Comparison of ENCODE assay signal across 22 cellular contexts in the genomic region with DNA sequence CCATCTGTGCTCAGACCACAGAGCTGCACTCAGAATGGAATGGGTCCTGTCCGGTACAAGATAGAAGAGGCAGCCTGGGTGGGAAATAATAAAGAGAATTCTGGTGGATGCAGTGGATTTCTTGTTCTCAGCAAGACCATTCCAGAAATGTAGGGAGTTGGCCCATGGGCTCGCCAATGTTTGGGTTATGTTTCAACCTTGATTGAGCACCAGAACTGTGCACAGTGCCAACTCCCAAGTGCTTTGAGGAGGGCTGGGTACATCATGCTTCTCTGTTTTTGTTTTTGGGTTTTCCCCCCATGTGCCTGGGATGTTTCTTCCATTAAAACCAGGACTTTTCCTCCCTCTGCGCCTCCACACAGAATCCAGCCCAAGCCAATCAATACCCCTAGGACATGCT.
"Had no signal": no experiment of that assay in that cellular context is flagged by ENCODE, and none has a peak within 500 bp of the region (broad histone marks: within the 10 kb centered on the region; RNA-seq: fewer than 3 reads in every experiment).

No MANE protein-coding gene starts in this region.

- ATAC-seq: activated CD8-positive, alpha-beta memory T cell treated with anti-CD3 and anti-CD28 coated beads, Interleukin-2, amount 10 ng/mL, durations not matched to agents 7 days and 5 days; PC-3; SK-N-SH treated with all-trans-retinoic acid at 6 μM for 48 hours had no signal

- H3K4me3 ChIP-seq: SJSA1 had no signal

- H3K9me3 ChIP-seq: SJSA1 had no signal

- H3K36me3 ChIP-seq: SJSA1 had no signal

- H3K27ac ChIP-seq: SJSA1 had no signal

- H3K4me1 ChIP-seq: SJSA1 had no signal

- DNase-seq: activated B cell treated with CpG ODN at 0.5 μM for 24 hours; activated CD4-positive, alpha-beta T cell treated with anti-CD3 and anti-CD28 coated beads for 1 hour; activated CD4-positive, alpha-beta T cell treated with anti-CD3 and anti-CD28 coated beads, Interleukin-2, amount 10 ng/mL, durations not matched to agents 24 days and 14 days; activated CD4-positive, alpha-beta T cell treated with anti-CD3 and anti-CD28 coated beads, Interleukin-2, amount 50 U/mL, for 48 hours; activated CD8-positive, alpha-beta memory T cell treated with anti-CD3 and anti-CD28 coated beads, Interleukin-2, amount 10 ng/mL, durations not matched to agents 7 days and 5 days; activated effector memory CD4-positive, alpha-beta T cell treated with Interleukin-2 at 50 U/mL for 16 hours; activated naive CD4-positive, alpha-beta T cell; activated T-cell treated with anti-CD3 and anti-CD28 coated beads, Interleukin-2, amount 50 U/mL, for 24 hours; amygdala; Kasumi-1; KBM-7; NCI-H1048; NCI-H146; NCI-H187 treated with DMSO at 0.1 percent for 48 hours; NCI-H2081 treated with DMSO at 0.1 percent for 48 hours; NCI-H524; PC-3; SHP77; SW 1271; T-helper 9 cell had no signal
